8 cellular contexts compared by ENCODE assay signal in the genomic region with DNA sequence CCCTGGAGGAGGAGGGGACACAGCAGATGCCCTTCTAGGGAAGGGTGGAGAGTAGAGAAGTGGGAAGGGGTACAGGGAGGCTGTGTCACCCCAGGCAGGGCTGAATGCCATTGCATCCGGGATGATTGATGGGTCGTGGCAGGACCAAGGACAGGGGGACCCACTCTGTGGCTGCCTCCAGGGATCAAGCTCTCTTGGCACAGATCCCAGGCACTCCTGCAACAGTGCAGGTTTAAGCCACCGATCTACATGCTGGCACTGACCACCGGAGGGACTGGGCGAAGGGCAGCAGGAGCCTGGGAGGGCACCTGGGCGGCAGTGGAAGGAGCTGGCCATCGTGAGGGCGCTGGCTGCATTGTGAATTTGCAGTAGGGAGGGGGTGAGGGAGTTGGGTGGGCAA. TPM values are rescaled to one million over a fixed set of nuclear protein-coding genes. Genes with fewer than 3 reads are reported as not detected.
DNase-seq lines count a peak whose midpoint lies in the region; ATAC-seq and TF ChIP-seq lines count a peak whose summit lies in the region.
"Not testable (repeated sequence)": the region's sequence is repeated elsewhere in the genome, so short reads cannot be mapped to it uniquely, and the experiment has no call there.

No MANE protein-coding gene starts in this region.

- TF ChIP-seq CTCF in AG04449 (IDR thresholded peaks at IDR 0.05; ENCODE audit: insufficient read depth, low read length, missing control alignments); retinal pigment epithelial cell (conservative IDR thresholded peaks at IDR 0.05; ENCODE audit: low read depth, low read length): not testable (repeated sequence)

- not testable (repeated sequence) for H3K4me1 Mint-ChIP-seq in T-helper 1 cell treated with Interleukin-12 subunit alpha and Interleukin-12 subunit beta and Interleukin-4 antibody, amounts not matched to agents 30 μg/mL and 1 μg/mL, for 36 hours (ENCODE audit: low read depth); activated naive CD4-positive, alpha-beta T cell treated with anti-CD3 and anti-CD28 coated beads, Interleukin-2, amount 10 ng/mL, durations not matched to agents 7 days and 5 days; naive B cell

- CTCF ChIA-PET in AG04449 (lab: Yijun Ruan, JAX); activated naive CD4-positive, alpha-beta T cell treated with anti-CD3 and anti-CD28 coated beads, Interleukin-2, amount 10 ng/mL, durations not matched to agents 7 days and 5 days (lab: Charles Lee): not testable (repeated sequence)

- not testable (repeated sequence) for H3K9me3 ChIP-seq in ectodermal cell (ENCODE audit: control insufficient read depth, low read length)

- H3K4me3 Mint-ChIP-seq in T-helper 1 cell treated with Interleukin-12 subunit alpha and Interleukin-12 subunit beta and Interleukin-4 antibody, amounts not matched to agents 30 μg/mL and 1 μg/mL, for 36 hours, result peak overlapping the region; percentile 69
- peak overlapping the region; percentile 46 for H3K4me3 Mint-ChIP-seq in activated naive CD4-positive, alpha-beta T cell treated with anti-CD3 and anti-CD28 coated beads, Interleukin-2, amount 10 ng/mL, durations not matched to agents 7 days and 5 days
- H3K4me3 Mint-ChIP-seq in naive B cell, result peak overlapping the region in 6 of 8 donors; percentile 44 to 78 (median 62)

- H3K9me3 Mint-ChIP-seq in T-helper 1 cell treated with Interleukin-12 subunit alpha and Interleukin-12 subunit beta and Interleukin-4 antibody, amounts not matched to agents 30 μg/mL and 1 μg/mL, for 36 hours; activated naive CD4-positive, alpha-beta T cell treated with anti-CD3 and anti-CD28 coated beads, Interleukin-2, amount 10 ng/mL, durations not matched to agents 7 days and 5 days; naive B cell: not testable (repeated sequence)

- not testable (repeated sequence) for DNase-seq in AG04449 (ENCODE audit: low read depth, low spot score); H7; activated naive CD4-positive, alpha-beta T cell treated with anti-CD3 and anti-CD28 coated beads, Interleukin-2, amount 10 ng/mL, durations not matched to agents 7 days and 5 days; left ventricle myocardium superior; naive B cell; retinal pigment epithelial cell (ENCODE audit: low read depth)

- peak; percentile 35 for ATAC-seq in left ventricle myocardium superior
- not testable (repeated sequence) for ATAC-seq in naive B cell (ENCODE audit: low read depth in 2 of 2)

- not testable (repeated sequence) for H3K27ac ChIP-seq in ectodermal cell (ENCODE audit: insufficient read depth, low read depth, low read length, poor library complexity, severe bottlenecking)

- not testable (repeated sequence) for H3K27ac Mint-ChIP-seq in T-helper 1 cell treated with Interleukin-12 subunit alpha and Interleukin-12 subunit beta and Interleukin-4 antibody, amounts not matched to agents 30 μg/mL and 1 μg/mL, for 36 hours; activated naive CD4-positive, alpha-beta T cell treated with anti-CD3 and anti-CD28 coated beads, Interleukin-2, amount 10 ng/mL, durations not matched to agents 7 days and 5 days; naive B cell

- intact Hi-C loops in left ventricle myocardium superior (cut with micrococcal nuclease), result not testable (repeated sequence)

- WGBS in ectodermal cell, 2 experiments, result 74 to 83% methylated on average over 5 of the region's 8 CpGs

- not testable (repeated sequence) for H3K36me3 Mint-ChIP-seq in T-helper 1 cell treated with Interleukin-12 subunit alpha and Interleukin-12 subunit beta and Interleukin-4 antibody, amounts not matched to agents 30 μg/mL and 1 μg/mL, for 36 hours (ENCODE audit: low read depth); activated naive CD4-positive, alpha-beta T cell treated with anti-CD3 and anti-CD28 coated beads, Interleukin-2, amount 10 ng/mL, durations not matched to agents 7 days and 5 days; naive B cell

- not testable (repeated sequence) for H3K4me1 ChIP-seq in ectodermal cell (ENCODE audit: control insufficient read depth, insufficient read depth, low read length)

- not testable (repeated sequence) for H3K27me3 ChIP-seq in H7 (ENCODE audit: control insufficient read depth, insufficient read depth, low read length); ectodermal cell (ENCODE audit: control insufficient read depth, insufficient read depth, low read length, poor library complexity, severe bottlenecking)

- H3K27me3 Mint-ChIP-seq in T-helper 1 cell treated with Interleukin-12 subunit alpha and Interleukin-12 subunit beta and Interleukin-4 antibody, amounts not matched to agents 30 μg/mL and 1 μg/mL, for 36 hours (ENCODE audit: low read depth), result not testable (repeated sequence)
- peaks cover 48% of the 10 kb centered on the region for H3K27me3 Mint-ChIP-seq in activated naive CD4-positive, alpha-beta T cell treated with anti-CD3 and anti-CD28 coated beads, Interleukin-2, amount 10 ng/mL, durations not matched to agents 7 days and 5 days
- peaks cover 21 to 44% (median 41%) of the 10 kb centered on the region in 3 donors for H3K27me3 Mint-ChIP-seq in naive B cell

- H3K4me3 ChIP-seq in AG04449 (ENCODE audit: low read depth, low read length) (peak overlapping the region; percentile 51), H7 (ENCODE audit: insufficient read depth, low read depth, low read length) (peak overlapping the region; percentile 18; the same call in 1 of the 2 replicates), ectodermal cell (ENCODE audit: insufficient read depth, low read depth, low read length) (peak overlapping the region; percentile 11), retinal pigment epithelial cell (ENCODE audit: low read length) (peak overlapping the region; percentile 28)

- POLR2A ChIA-PET in AG04449 (lab: Yijun Ruan, JAX), result interaction anchor here (0.6 kb wide), 1 partner anchor 24 kb away, joined by 3 read pairs; no protein-coding TSS in a partner anchor

- not testable (repeated sequence) for H3K36me3 ChIP-seq in H7 (replicated peaks; ENCODE audit: control insufficient read depth, insufficient read depth, low read length); ectodermal cell (ENCODE audit: control insufficient read depth, insufficient read depth, low read length)

RNA-seq across cellular contexts. Expression of a gene that starts 22.6 kb away (rescaled TPM):
- total RNA-seq in H7 (2014; rRNA removed; shearing (Covaris generic)), result 789 and 839 TPM in 2 replicates
- 233 TPM for polyA plus RNA-seq in ectodermal cell (2013, experiment 1 of 4)
- 211 TPM for polyA plus RNA-seq in ectodermal cell (2013, experiment 2 of 4)
- polyA plus RNA-seq in ectodermal cell (2013, experiment 3 of 4), result 183 TPM
- 204 TPM for polyA plus RNA-seq in ectodermal cell (2013, experiment 4 of 4)
- 13.6 TPM for total RNA-seq in left ventricle myocardium superior
- 1 to 10 TPM; 2.5 to 7.9 (median 6.7) TPM for polyA plus RNA-seq in naive B cell (ENCODE audit: low read depth in 6 of 6)

RNA-seq across cellular contexts. Expression of a gene that starts 47.5 kb away (rescaled TPM):
- 1,817 and 1,848 TPM in 2 replicates for total RNA-seq in H7 (2014; rRNA removed; shearing (Covaris generic))
- polyA plus RNA-seq in ectodermal cell (2013, experiment 1 of 4), result 606 TPM
- polyA plus RNA-seq in ectodermal cell (2013, experiment 2 of 4), result 576 TPM
- polyA plus RNA-seq in ectodermal cell (2013, experiment 3 of 4), result 421 TPM
- 444 TPM for polyA plus RNA-seq in ectodermal cell (2013, experiment 4 of 4)
- 1.0 TPM for total RNA-seq in left ventricle myocardium superior
- under 1 TPM in 3 of 6 donors, not detected in 3; 0.15 to 0.83 (median 0.36) TPM for polyA plus RNA-seq in naive B cell (ENCODE audit: low read depth in 6 of 6)

Comparison
In these comparisons a context has a peak if more than half of its experiments do, and no peak if none do; other contexts are left out.
1. RNA of a gene that starts 22.6 kb away (total RNA-seq): 789 to 839 TPM in H7; 13.6 TPM in left ventricle myocardium superior (single experiment); every median in the first group is over 10 times any median in the second.
2. RNA of a gene that starts 47.5 kb away (total RNA-seq): 1,817 to 1,848 TPM in H7; 1.0 TPM in left ventricle myocardium superior (single experiment); every median in the first group is over 100 times any median in the second.
3. Peak in every context shown above with its lines, with median percentiles within 50 percentile points of each other: H3K4me3 ChIP-seq and H3K4me3 Mint-ChIP-seq.